In genomic region chr15:101326462-101327146, GRCh38 we compare ENCODE assay signal across 19 cellular contexts.
"Had no signal": no experiment of that assay in that cellular context is flagged by ENCODE, and none has a peak within 500 bp of the region (broad histone marks: within the 10 kb centered on the region; RNA-seq: fewer than 3 reads in every experiment).

No MANE protein-coding gene starts in this region.

- DNase-seq: activated CD4-positive, alpha-beta T cell treated with anti-CD3 and anti-CD28 coated beads for 36 hours; activated CD8-positive, alpha-beta memory T cell treated with anti-CD3 and anti-CD28 coated beads, Interleukin-2, amount 50 U/mL, for 48 hours; activated naive CD4-positive, alpha-beta T cell treated with anti-CD3 and anti-CD28 coated beads for 36 hours; activated naive CD8-positive, alpha-beta T cell treated with anti-CD3 and anti-CD28 coated beads, Interleukin-2, amount 50 U/mL, for 24 hours; aorta; effector memory CD4-positive, alpha-beta T cell; left ventricle myocardium inferior; mesenchymal stem cell; pancreas; stimulated activated CD4-positive, alpha-beta T cell treated with anti-CD3 and anti-CD28 coated beads, Interleukin-4, amount 100 ng/mL, for 4 hours; stimulated activated CD8-positive, alpha-beta memory T cell treated with anti-CD3 and anti-CD28 coated beads, Interleukin-4, amount 100 ng/mL, for 48 hours; stimulated activated naive CD4-positive, alpha-beta T cell treated with Interleukin-2 at 50 U/mL for 16 hours had no signal

- H3K4me1 ChIP-seq: gastroesophageal sphincter, left ventricle myocardium inferior, pancreas had no signal

- H3K9me3 Mint-ChIP-seq: activated naive CD4-positive, alpha-beta T cell treated with anti-CD3 and anti-CD28 coated beads for 36 hours; activated naive CD8-positive, alpha-beta T cell treated with anti-CD3 and anti-CD28 coated beads, Interleukin-2, amount 50 U/mL, for 24 hours; activated T-helper 1 cell treated with anti-CD3 and anti-CD28 coated beads, Interleukin-12 subunit alpha, Interleukin-12 subunit beta, Interleukin-2, Interleukin-4 antibody, amounts not matched to agents 30 ng/mL and 10 ng/mL and 1 ng/mL, durations not matched to agents 14 hours and 24 hours and 36 hours; dendritic cell treated with granulocyte-macrophage colony-stimulating factor and Interleukin-4, amounts not matched to agents 40 ng/mL and 50 ng/mL, for 4 days; type B pancreatic cell had no signal

- H3K36me3 ChIP-seq: gastroesophageal sphincter, pancreas had no signal

- H3K4me3 ChIP-seq: gastroesophageal sphincter, left ventricle myocardium inferior, pancreas, skin epidermis had no signal

- H3K27me3 ChIP-seq: pancreas had no signal

- H3K27ac Mint-ChIP-seq: activated CD4-positive, alpha-beta T cell treated with anti-CD3 and anti-CD28 coated beads for 36 hours; activated naive CD4-positive, alpha-beta T cell treated with anti-CD3 and anti-CD28 coated beads for 36 hours; activated naive CD8-positive, alpha-beta T cell treated with anti-CD3 and anti-CD28 coated beads, Interleukin-2, amount 50 U/mL, for 24 hours; activated T-helper 1 cell treated with anti-CD3 and anti-CD28 coated beads, Interleukin-12 subunit alpha, Interleukin-12 subunit beta, Interleukin-2, Interleukin-4 antibody, amounts not matched to agents 30 ng/mL and 10 ng/mL and 1 ng/mL, durations not matched to agents 14 hours and 24 hours and 36 hours; dendritic cell treated with granulocyte-macrophage colony-stimulating factor and Interleukin-4, amounts not matched to agents 40 ng/mL and 50 ng/mL, for 4 days; type B pancreatic cell had no signal

- ATAC-seq: activated CD4-positive, alpha-beta T cell treated with anti-CD3 and anti-CD28 coated beads for 36 hours; activated naive CD8-positive, alpha-beta T cell treated with anti-CD3 and anti-CD28 coated beads, Interleukin-2, amount 50 U/mL, for 24 hours; gastroesophageal sphincter; pancreas had no signal

- H3K9me3 ChIP-seq: gastroesophageal sphincter, left ventricle myocardium inferior, pancreas had no signal

- H3K4me3 Mint-ChIP-seq: activated CD4-positive, alpha-beta T cell treated with anti-CD3 and anti-CD28 coated beads for 36 hours; activated naive CD4-positive, alpha-beta T cell treated with anti-CD3 and anti-CD28 coated beads for 36 hours; activated naive CD8-positive, alpha-beta T cell treated with anti-CD3 and anti-CD28 coated beads, Interleukin-2, amount 50 U/mL, for 24 hours; activated T-helper 1 cell treated with anti-CD3 and anti-CD28 coated beads, Interleukin-12 subunit alpha, Interleukin-12 subunit beta, Interleukin-2, Interleukin-4 antibody, amounts not matched to agents 30 ng/mL and 10 ng/mL and 1 ng/mL, durations not matched to agents 14 hours and 24 hours and 36 hours; dendritic cell treated with granulocyte-macrophage colony-stimulating factor and Interleukin-4, amounts not matched to agents 40 ng/mL and 50 ng/mL, for 4 days; type B pancreatic cell had no signal

- FAIRE-seq: keratinocyte, pancreas had no signal

- H3K36me3 Mint-ChIP-seq: type B pancreatic cell had no signal

- H3K27ac ChIP-seq: epithelial cell of prostate, gastroesophageal sphincter, left ventricle myocardium inferior, pancreas, skin epidermis had no signal

- H3K4me1 Mint-ChIP-seq: activated CD4-positive, alpha-beta T cell treated with anti-CD3 and anti-CD28 coated beads for 36 hours; activated naive CD8-positive, alpha-beta T cell treated with anti-CD3 and anti-CD28 coated beads, Interleukin-2, amount 50 U/mL, for 24 hours had no signal
